In genomic region chr4:23890369-23891063, GRCh38 we compare ENCODE assay signal across 11 cellular contexts. TPM values are rescaled to one million over a fixed set of nuclear protein-coding genes. Genes with fewer than 3 reads are reported as not detected.
DNase-seq lines count a peak whose midpoint lies in the region; ATAC-seq, FAIRE-seq and TF ChIP-seq lines count a peak whose summit lies in the region.
"Had no signal": no experiment of that assay in that cellular context is flagged by ENCODE, and none has a peak within 500 bp of the region (broad histone marks: within the 10 kb centered on the region; RNA-seq: fewer than 3 reads in every experiment).

No MANE protein-coding gene starts in this region.

- H3K4me2 ChIP-seq in keratinocyte (ENCODE audit: control insufficient read depth, extremely low read depth, insufficient read depth, low read depth, low read length): peak overlapping the region; percentile 65

- H3K27me3 ChIP-seq in brain microvascular endothelial cell (replicated peaks) (no peaks in the 10 kb centered on the region), keratinocyte (ENCODE audit: control insufficient read depth, extremely low read depth, insufficient read depth, low read length) (no peaks in the 10 kb centered on the region), sigmoid colon (no peaks in the 10 kb centered on the region)

- H3K4me1 ChIP-seq in keratinocyte (ENCODE audit: control insufficient read depth, extremely low read depth, insufficient read depth, low read length): peaks cover 25% of the 10 kb centered on the region
- peaks cover 0 to 40% (median 15%) of the 10 kb centered on the region in 4 donors for H3K4me1 ChIP-seq in sigmoid colon

- TF ChIP-seq CTCF in brain microvascular endothelial cell (IDR thresholded peaks at IDR 0.05; ENCODE audit: low read depth, low read length, missing control alignments) (no peak), keratinocyte (optimal IDR thresholded peaks at IDR 0.05 in 1 of 3, IDR thresholded peaks at IDR 0.05 in 1 of 3, conservative IDR thresholded peaks at IDR 0.05 in 1 of 3; ENCODE audit: extremely low read depth in 1 of 3, insufficient read depth in 2 of 3, low read length in 3 of 3) (no peak), sigmoid colon (IDR thresholded peaks at IDR 0.05) (no peak)

- in situ Hi-C loops in brain microvascular endothelial cell (cut with HindIII; ENCODE audit: low pct_ligation_motif_present, low sequenced_read_pairs): no loop called here

- no peak for TF ChIP-seq EP300 in sigmoid colon (IDR thresholded peaks at IDR 0.05)

- peaks cover 41% of the 10 kb centered on the region for H3K27me3 Mint-ChIP-seq in stimulated activated naive CD8-positive, alpha-beta T cell treated with anti-CD3 and anti-CD28 coated beads, Interleukin-15, amount 100 ng/mL, for 72 hours

- no peaks in the 10 kb centered on the region for H3K9me3 ChIP-seq in keratinocyte (ENCODE audit: control insufficient read depth, low read depth, low read length)
- no peaks in the 10 kb centered on the region for H3K9me3 ChIP-seq in sigmoid colon

- H3K27ac ChIP-seq in brain microvascular endothelial cell: no peak overlapping the region
- no peak overlapping the region for H3K27ac ChIP-seq in keratinocyte (ENCODE audit: control insufficient read depth, insufficient read depth, low read length)
- peak overlapping the region; percentile 78 to 90 (median 86) for H3K27ac ChIP-seq in sigmoid colon

- DNase-seq in H4 (ENCODE audit: low spot score) (peak; percentile 22), brain microvascular endothelial cell (no peak), keratinocyte (ENCODE audit: low read depth, low spot score) (no peak), sigmoid colon (no peak), NCI-H774 (lab: John Stamatoyannopoulos, UW) (no peak)
- no peak for DNase-seq in stimulated activated CD4-positive, alpha-beta T cell treated with anti-CD3 and anti-CD28 coated beads, Interleukin-4, amount 100 ng/mL, for 4 hours
- no peak for DNase-seq in stimulated activated naive CD8-positive, alpha-beta T cell treated with anti-CD3 and anti-CD28 coated beads, Interleukin-15, amount 100 ng/mL, for 72 hours
- DNase-seq: activated CD4-positive, alpha-beta T cell treated with anti-CD3 and anti-CD28 coated beads, Interleukin-2, amount 10 ng/mL, durations not matched to agents 7 days and 5 days had no signal

- dilution Hi-C loops in keratinocyte (cut with MboI; ENCODE audit: extremely low pct_ligation_motif_present, low sequenced_read_pairs): no loop called here

- H3K79me2 ChIP-seq in keratinocyte (ENCODE audit: control insufficient read depth, insufficient read depth, low read length): no peaks in the 10 kb centered on the region

- H2AFZ ChIP-seq in keratinocyte (ENCODE audit: control insufficient read depth, low read length): peak overlapping the region; percentile 36

- no peak for TF ChIP-seq POLR2A in sigmoid colon (IDR thresholded peaks at IDR 0.05)

- no peaks in the 10 kb centered on the region for H3K9me3 Mint-ChIP-seq in stimulated activated naive CD8-positive, alpha-beta T cell treated with anti-CD3 and anti-CD28 coated beads, Interleukin-15, amount 100 ng/mL, for 72 hours
- H3K9me3 Mint-ChIP-seq: activated CD4-positive, alpha-beta T cell treated with anti-CD3 and anti-CD28 coated beads, Interleukin-2, amount 10 ng/mL, durations not matched to agents 7 days and 5 days; dendritic cell treated with granulocyte-macrophage colony-stimulating factor and Interleukin-4, amounts not matched to agents 40 ng/mL and 50 ng/mL, for 4 days had no signal

- H3K36me3 ChIP-seq in brain microvascular endothelial cell (replicated peaks): no peaks in the 10 kb centered on the region
- no peaks in the 10 kb centered on the region for H3K36me3 ChIP-seq in keratinocyte (ENCODE audit: control insufficient read depth in 2 of 2, extremely low read depth in 1 of 2, insufficient read depth in 2 of 2, low read length in 2 of 2)
- H3K36me3 ChIP-seq in sigmoid colon: no peaks in the 10 kb centered on the region

- H3K4me3 Mint-ChIP-seq in stimulated activated naive CD8-positive, alpha-beta T cell treated with anti-CD3 and anti-CD28 coated beads, Interleukin-15, amount 100 ng/mL, for 72 hours: no peak overlapping the region
- H3K4me3 Mint-ChIP-seq: activated CD4-positive, alpha-beta T cell treated with anti-CD3 and anti-CD28 coated beads, Interleukin-2, amount 10 ng/mL, durations not matched to agents 7 days and 5 days; dendritic cell treated with granulocyte-macrophage colony-stimulating factor and Interleukin-4, amounts not matched to agents 40 ng/mL and 50 ng/mL, for 4 days; stimulated activated naive CD8-positive, alpha-beta T cell treated with anti-CD3 and anti-CD28 coated beads, Interleukin-15, Interleukin-2, amounts not matched to agents 100 ng/mL and 50 ng/mL, for 24 hours had no signal

- H3K4me1 Mint-ChIP-seq in stimulated activated naive CD8-positive, alpha-beta T cell treated with anti-CD3 and anti-CD28 coated beads, Interleukin-15, amount 100 ng/mL, for 72 hours: peaks cover 19% of the 10 kb centered on the region
- H3K4me1 Mint-ChIP-seq: activated CD4-positive, alpha-beta T cell treated with anti-CD3 and anti-CD28 coated beads, Interleukin-2, amount 10 ng/mL, durations not matched to agents 7 days and 5 days had no signal

- no peak overlapping the region for H3K27ac Mint-ChIP-seq in stimulated activated naive CD8-positive, alpha-beta T cell treated with anti-CD3 and anti-CD28 coated beads, Interleukin-15, amount 100 ng/mL, for 72 hours
- H3K27ac Mint-ChIP-seq: activated CD4-positive, alpha-beta T cell treated with anti-CD3 and anti-CD28 coated beads, Interleukin-2, amount 10 ng/mL, durations not matched to agents 7 days and 5 days; dendritic cell treated with granulocyte-macrophage colony-stimulating factor and Interleukin-4, amounts not matched to agents 40 ng/mL and 50 ng/mL, for 4 days; stimulated activated naive CD8-positive, alpha-beta T cell treated with anti-CD3 and anti-CD28 coated beads, Interleukin-15, Interleukin-2, amounts not matched to agents 100 ng/mL and 50 ng/mL, for 24 hours had no signal

- no peak for FAIRE-seq in keratinocyte (lab: Jason Lieb, UNC)

- H3K4me3 ChIP-seq in brain microvascular endothelial cell (ENCODE audit: low read depth, low read length) (peak overlapping the region; percentile 60), keratinocyte (ENCODE audit: control insufficient read depth in 2 of 3, extremely low read depth in 1 of 3, insufficient read depth in 2 of 3, low read depth in 1 of 3, low read length in 3 of 3) (no peak overlapping the region), sigmoid colon (peak overlapping the region; percentile 36 to 57 (median 52))

- intact Hi-C loops in sigmoid colon (cut with DNase I): loop anchor here (5.0 kb wide), 1 partner anchor 42 kb away; no protein-coding TSS in a partner anchor

- WGBS in sigmoid colon, 2 donors: 8 to 22% methylated on average over 9 of the region's 9 CpGs

- ATAC-seq in GM21381 (IDR thresholded peaks at IDR 0.05; ENCODE audit: unreplicated experiment): no peak
- no peak for ATAC-seq in stimulated activated naive CD8-positive, alpha-beta T cell treated with anti-CD3 and anti-CD28 coated beads, Interleukin-15, amount 100 ng/mL, for 72 hours

- no peak overlapping the region for H3K9ac ChIP-seq in keratinocyte (ENCODE audit: control insufficient read depth, extremely low read depth, insufficient read depth, low read length)

- H3K9me1 ChIP-seq in keratinocyte (ENCODE audit: control insufficient read depth, extremely low read depth, insufficient read depth, low read length): no peaks in the 10 kb centered on the region

- H4K20me1 ChIP-seq in keratinocyte (ENCODE audit: control insufficient read depth, extremely low read depth, insufficient read depth, low read length): no peaks in the 10 kb centered on the region

RNA-seq across cellular contexts. Expression of gene PPARGC1A, which starts 0.7 kb away (rescaled TPM):
- total RNA-seq in H4 (2014; rRNA removed; shearing (Covaris generic)): 0.94 and 2.4 TPM in 2 replicates
- polyA plus RNA-seq in keratinocyte (0.08 to 0.18 TPM (median 0.14 TPM) in 3 replicates), sigmoid colon (1 to 10 TPM; 6.2 to 8.6 (median 7.2) TPM)
- polyA plus RNA-seq in keratinocyte (2011; ENCODE audit: low read depth): 0.04 TPM
- polyA plus RNA-seq in keratinocyte (2011; cell fraction: cytosol; rRNA removed): 0.04 TPM in 2 replicates
- polyA plus RNA-seq in keratinocyte (2011; cell fraction: nucleus; rRNA removed): 0.03 and 0.24 TPM in 2 replicates
- polyA plus RNA-seq in keratinocyte (2012; ENCODE audit: low replicate concordance): 0.08 and 0.18 TPM in 2 replicates
- polyA minus RNA-seq in keratinocyte: 0.03 to 0.77 TPM in 2 of 3 replicates, not detected in the other
- not detected for polyA minus RNA-seq in keratinocyte (2011; cell fraction: cytosol; rRNA and poly(A)+ RNA removed)
- 0.16 and 0.21 TPM in 2 replicates for polyA minus RNA-seq in keratinocyte (2011; cell fraction: nucleus; rRNA and poly(A)+ RNA removed)
- total RNA-seq in sigmoid colon: 1 to 10 TPM; 2.0 to 4.7 (median 3.8) TPM
- total RNA-seq: activated CD4-positive, alpha-beta T cell treated with anti-CD3 and anti-CD28 coated beads, Interleukin-2, amount 10 ng/mL, durations not matched to agents 7 days and 5 days had no signal

Comparison
In these comparisons a context has a peak if more than half of its experiments do, and no peak if none do; other contexts are left out.
1. H3K27ac ChIP-seq: peak in sigmoid colon (4 of 4); none in brain microvascular endothelial cell (single experiment) and keratinocyte (single experiment).
2. H3K4me3 ChIP-seq: peak in brain microvascular endothelial cell (single experiment) and sigmoid colon (4 of 4); none in keratinocyte (0 of 3).